ENCODE assay signal across 1 cellular context in the genomic region with DNA sequence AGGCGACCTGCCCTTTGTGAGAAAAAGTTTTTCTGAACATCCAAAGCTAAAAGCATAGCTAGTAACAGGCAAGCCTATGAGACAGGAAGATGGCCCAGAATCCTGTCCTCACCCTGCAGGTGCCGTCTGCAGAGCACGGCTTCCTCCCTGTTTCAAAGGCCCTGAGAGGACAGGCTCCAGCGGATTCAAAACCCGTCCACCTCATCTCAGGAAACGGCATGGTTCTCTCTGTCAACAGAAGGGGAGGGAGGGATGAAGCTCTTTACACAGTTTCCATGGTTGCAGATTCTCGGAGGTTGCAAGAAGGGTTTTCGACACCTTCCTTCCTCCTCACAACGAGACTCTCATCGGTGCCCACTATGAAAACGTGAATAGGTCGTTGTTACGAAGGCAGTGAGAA.
TF ChIP-seq lines count a peak whose summit lies in the region.

No MANE protein-coding gene starts in this region.

TF ChIP-seq in GM23338, 12 proteins besides CTCF, POLR2A, EP300 and RAD21 (continued from another document):
- TF ChIP-seq, protein P1, sequence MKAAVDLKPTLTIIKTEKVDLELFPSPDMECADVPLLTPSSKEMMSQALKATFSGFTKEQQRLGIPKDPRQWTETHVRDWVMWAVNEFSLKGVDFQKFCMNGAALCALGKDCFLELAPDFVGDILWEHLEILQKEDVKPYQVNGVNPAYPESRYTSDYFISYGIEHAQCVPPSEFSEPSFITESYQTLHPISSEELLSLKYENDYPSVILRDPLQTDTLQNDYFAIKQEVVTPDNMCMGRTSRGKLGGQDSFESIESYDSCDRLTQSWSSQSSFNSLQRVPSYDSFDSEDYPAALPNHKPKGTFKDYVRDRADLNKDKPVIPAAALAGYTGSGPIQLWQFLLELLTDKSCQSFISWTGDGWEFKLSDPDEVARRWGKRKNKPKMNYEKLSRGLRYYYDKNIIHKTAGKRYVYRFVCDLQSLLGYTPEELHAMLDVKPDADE (IDR thresholded peaks at IDR 0.05), result no peak
- TF ChIP-seq REST (IDR thresholded peaks at IDR 0.05; ENCODE audit: unreplicated experiment), result no peak
